9 cellular contexts compared by ENCODE assay signal in the genomic region with DNA sequence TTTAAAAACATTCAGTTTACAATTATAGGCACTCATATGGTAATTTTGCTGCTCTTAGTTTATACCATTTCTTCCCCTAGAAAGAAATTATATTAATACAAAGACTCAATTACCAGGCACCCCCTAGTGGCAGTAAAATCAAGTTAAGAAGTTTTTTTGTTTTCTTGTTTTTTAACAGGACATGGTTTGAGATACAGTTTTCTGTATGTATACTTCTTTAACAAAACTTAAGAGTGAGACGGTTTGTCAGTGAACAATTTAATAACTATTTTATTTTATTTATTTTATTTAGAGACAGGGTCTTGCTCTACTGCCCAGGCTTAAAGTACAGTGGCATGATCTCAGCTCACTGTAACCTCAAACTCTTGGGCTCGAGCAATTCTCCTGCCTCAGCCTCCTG.
A peak's percentile ranks its signal among the peaks of the same experiment; 100 is the strongest.
DNase-seq lines count a peak whose midpoint lies in the region; ATAC-seq, FAIRE-seq and TF ChIP-seq lines count a peak whose summit lies in the region.
"Had no signal": no experiment of that assay in that cellular context is flagged by ENCODE, and none has a peak within 500 bp of the region (broad histone marks: within the 10 kb centered on the region; RNA-seq: fewer than 3 reads in every experiment).

No MANE protein-coding gene starts in this region.

- H3K4me3 Mint-ChIP-seq in stimulated activated naive B cell treated with anti-CD40 and anti-IgM and Interleukin-4, amounts not matched to agents 10 μg/mL and 1 μg/mL and 100 μg/mL, for 72 hours: no peak overlapping the region
- H3K4me3 Mint-ChIP-seq: naive thymus-derived CD8-positive, alpha-beta T cell had no signal

- peaks cover 0 to 1% of the 10 kb centered on the region in 2 donors for H3K9me3 Mint-ChIP-seq in stimulated activated naive B cell treated with anti-CD40 and anti-IgM and Interleukin-4, amounts not matched to agents 10 μg/mL and 1 μg/mL and 100 μg/mL, for 72 hours
- H3K9me3 Mint-ChIP-seq: naive thymus-derived CD8-positive, alpha-beta T cell had no signal

- H2AFZ ChIP-seq in osteoblast (ENCODE audit: low read length): no peak overlapping the region

- H3K4me3 ChIP-seq in NB4 (ENCODE audit: low read depth, low read length) (no peak overlapping the region), osteoblast (ENCODE audit: insufficient read depth, low read length) (no peak overlapping the region)
- H3K4me3 ChIP-seq: SJSA1 had no signal

- H3K27ac Mint-ChIP-seq in stimulated activated naive B cell treated with anti-CD40 and anti-IgM and Interleukin-4, amounts not matched to agents 10 μg/mL and 1 μg/mL and 100 μg/mL, for 72 hours: no peak overlapping the region
- H3K27ac Mint-ChIP-seq: naive thymus-derived CD8-positive, alpha-beta T cell had no signal

- no peaks in the 10 kb centered on the region for H3K79me2 ChIP-seq in osteoblast (ENCODE audit: insufficient read depth, low read length)

- TF ChIP-seq CTCF in NB4 (IDR thresholded peaks at IDR 0.05; ENCODE audit: low read depth, low read length) (no peak), osteoblast (IDR thresholded peaks at IDR 0.05; ENCODE audit: extremely low read depth, low read depth, low read length) (peak; percentile 59)

- H3K36me3 ChIP-seq in osteoblast (ENCODE audit: insufficient read depth, low read length): peaks cover 6% of the 10 kb centered on the region

- H3K4me1 ChIP-seq in osteoblast (ENCODE audit: insufficient read depth, low read length): no peaks in the 10 kb centered on the region
- H3K4me1 ChIP-seq: SJSA1 had no signal

- no peaks in the 10 kb centered on the region for H3K27me3 ChIP-seq in osteoblast (ENCODE audit: insufficient read depth, low read length)
- H3K27me3 ChIP-seq: SJSA1 had no signal

- ATAC-seq in GM21423 (IDR thresholded peaks at IDR 0.05; ENCODE audit: unreplicated experiment): no peak
- ATAC-seq in stimulated activated naive B cell treated with anti-CD40 and anti-IgM and Interleukin-4, amounts not matched to agents 10 μg/mL and 1 μg/mL and 100 μg/mL, for 72 hours (replicated peaks): no peak
- ATAC-seq: naive thymus-derived CD8-positive, alpha-beta T cell had no signal

- peaks cover 9 to 12% of the 10 kb centered on the region in 2 donors for H3K36me3 Mint-ChIP-seq in stimulated activated naive B cell treated with anti-CD40 and anti-IgM and Interleukin-4, amounts not matched to agents 10 μg/mL and 1 μg/mL and 100 μg/mL, for 72 hours

- no peaks in the 10 kb centered on the region for H3K27me3 Mint-ChIP-seq in stimulated activated naive B cell treated with anti-CD40 and anti-IgM and Interleukin-4, amounts not matched to agents 10 μg/mL and 1 μg/mL and 100 μg/mL, for 72 hours
- H3K27me3 Mint-ChIP-seq: naive thymus-derived CD8-positive, alpha-beta T cell had no signal

- DNase-seq in GM03348 (ENCODE audit: low spot score): peak; percentile 55
- DNase-seq in NB4 (ENCODE audit: low read depth): peak; percentile 20
- DNase-seq in osteoblast (ENCODE audit: insufficient read length, low spot score, missing footprints): peak; percentile 74
- no peak for DNase-seq in stimulated activated naive B cell treated with anti-CD40 and anti-IgM and Interleukin-4, amounts not matched to agents 10 μg/mL and 1 μg/mL and 100 μg/mL, for 72 hours
- no peak for DNase-seq in NOMO-1 (lab: John Stamatoyannopoulos, UW; ENCODE audit: unreplicated experiment in 2 of 2)

- no peak for TF ChIP-seq POLR2A in NB4 (IDR thresholded peaks at IDR 0.05; ENCODE audit: extremely low read depth, insufficient read length)

- peaks cover 7 to 19% of the 10 kb centered on the region in 2 donors for H3K4me1 Mint-ChIP-seq in stimulated activated naive B cell treated with anti-CD40 and anti-IgM and Interleukin-4, amounts not matched to agents 10 μg/mL and 1 μg/mL and 100 μg/mL, for 72 hours

- H3K9me3 ChIP-seq in osteoblast (ENCODE audit: low read depth, low read length): no peaks in the 10 kb centered on the region
- H3K9me3 ChIP-seq: SJSA1 had no signal

- no peak overlapping the region for H3K4me2 ChIP-seq in osteoblast (ENCODE audit: insufficient read depth, low read length)

- H3K27ac ChIP-seq in osteoblast (ENCODE audit: low read depth, low read length): no peak overlapping the region
- H3K27ac ChIP-seq: SJSA1 had no signal

- peak; percentile 33 for FAIRE-seq in colon (lab: Jason Lieb, UNC)

- no peaks in the 10 kb centered on the region for H4K20me1 ChIP-seq in osteoblast (ENCODE audit: insufficient read depth, low read length)

Comparison
In these comparisons a context has a peak if more than half of its experiments do, and no peak if none do; other contexts are left out.
1. DNase-seq: peak in GM03348 (single experiment), NB4 (single experiment) and osteoblast (single experiment); none in stimulated activated naive B cell treated with anti-CD40 and anti-IgM and Interleukin-4, amounts not matched to agents 10 μg/mL and 1 μg/mL and 100 μg/mL, for 72 hours (single experiment) and NOMO-1 (0 of 2).